8 cellular contexts compared by ENCODE assay signal in the genomic region with DNA sequence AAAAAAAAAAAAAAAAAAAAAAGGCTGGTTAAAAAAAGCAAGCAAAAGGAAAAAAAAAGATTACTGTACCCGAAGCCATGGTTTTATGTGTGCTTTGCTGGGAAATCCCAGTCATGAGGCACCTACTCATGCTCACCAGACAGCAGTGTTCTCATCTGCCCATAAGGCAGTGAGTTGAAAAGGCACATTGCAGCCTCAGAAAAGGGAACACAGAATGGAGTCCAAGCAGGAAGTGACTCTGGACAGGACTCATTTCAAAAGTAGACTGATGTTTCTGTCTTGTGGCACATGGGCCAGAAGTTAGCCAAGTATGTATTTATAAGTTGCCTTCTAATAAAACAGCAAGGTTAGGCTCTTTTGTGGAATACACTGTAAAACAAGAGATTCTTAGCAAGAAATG. TPM values are rescaled to one million over a fixed set of nuclear protein-coding genes. Genes with fewer than 3 reads are reported as not detected.
DNase-seq lines count a peak whose midpoint lies in the region; ATAC-seq and TF ChIP-seq lines count a peak whose summit lies in the region.

No MANE protein-coding gene starts in this region.

- peaks cover 0 to 93% (median 34%) of the 10 kb centered on the region in 10 experiments; a peak in 16 of 20 replicates for H3K4me1 ChIP-seq in BLaER1 treated with 17β-estradiol and CSF1 and Interleukin-3, amounts not matched to agents 10 nM and 100 nM
- peaks cover 0 to 28% (median 8%) of the 10 kb centered on the region in 4 donors for H3K4me1 ChIP-seq in right lobe of liver

- peak; percentile 12 for DNase-seq in T-helper 22 cell (ENCODE audit: low read depth)
- DNase-seq in right lobe of liver, result no peak
- DNase-seq in left lobe of liver (ENCODE audit: low spot score), result no peak
- no peak for DNase-seq in HCEC 1CT
- no peak for DNase-seq in COLO668 (lab: John Stamatoyannopoulos, UW; ENCODE audit: unreplicated experiment)

- no peak for TF ChIP-seq CTCF in right lobe of liver (IDR thresholded peaks at IDR 0.05)

- H4K20me1 ChIP-seq in BLaER1 treated with 17β-estradiol and CSF1 and Interleukin-3, amounts not matched to agents 10 nM and 100 nM, result peaks cover 0 to 62% (median 25%) of the 10 kb centered on the region in 11 experiments; a peak in 10 of 22 replicates

- H3K36me3 ChIP-seq in BLaER1 treated with 17β-estradiol and CSF1 and Interleukin-3, amounts not matched to agents 10 nM and 100 nM, result peaks cover 46 to 100% (median 100%) of the 10 kb centered on the region in 11 experiments
- H3K36me3 ChIP-seq in right lobe of liver, result peaks cover 0 to 4% (median 0%) of the 10 kb centered on the region in 4 donors

- ATAC-seq in GM18907 (IDR thresholded peaks at IDR 0.05; ENCODE audit: unreplicated experiment) (peak; percentile 84), HG03060 (IDR thresholded peaks at IDR 0.05; ENCODE audit: low read depth, unreplicated experiment) (peak; percentile 68), right lobe of liver (peak in 2 of 4 donors; percentile 24 to 35), left lobe of liver (no peak)

- 29% methylated on average over 1 of the region's 1 CpG for WGBS in right lobe of liver (ENCODE audit: insufficient coverage, low coverage, low lambda C conversion rate, missing lambda C conversion rate)

- no peaks in the 10 kb centered on the region for H3K9me3 ChIP-seq in BLaER1 treated with 17β-estradiol and CSF1 and Interleukin-3, amounts not matched to agents 10 nM and 100 nM (replicated peaks in 1 of 11)
- no peaks in the 10 kb centered on the region for H3K9me3 ChIP-seq in right lobe of liver

- peak overlapping the region in 4 of 11 experiments; percentile 31 to 90 (median 78); a peak in 7 of 22 replicates for H3K9ac ChIP-seq in BLaER1 treated with 17β-estradiol and CSF1 and Interleukin-3, amounts not matched to agents 10 nM and 100 nM

- H3K4me2 ChIP-seq in BLaER1 treated with 17β-estradiol and CSF1 and Interleukin-3, amounts not matched to agents 10 nM and 100 nM, result peak overlapping the region in 4 of 11 experiments; percentile 14 to 87 (median 64); a peak in 4 of 22 replicates

- H3K27ac ChIP-seq in BLaER1 treated with 17β-estradiol and CSF1 and Interleukin-3, amounts not matched to agents 10 nM and 100 nM, result peak overlapping the region in 6 of 11 experiments; percentile 7 to 97 (median 78); a peak in 11 of 22 replicates
- peak overlapping the region in 2 of 3 donors; percentile 5 to 6 for H3K27ac ChIP-seq in right lobe of liver

- no peak overlapping the region for H3K4me3 ChIP-seq in BLaER1 treated with 17β-estradiol and CSF1 and Interleukin-3, amounts not matched to agents 10 nM and 100 nM
- H3K4me3 ChIP-seq in right lobe of liver, result no peak overlapping the region

- intact Hi-C loops in right lobe of liver (cut with DNase I), result no loop called here

- no peak for TF ChIP-seq POLR2A in right lobe of liver (IDR thresholded peaks at IDR 0.05)

- H3K27me3 ChIP-seq in BLaER1 treated with 17β-estradiol and CSF1 and Interleukin-3, amounts not matched to agents 10 nM and 100 nM, result no peaks in the 10 kb centered on the region
- no peaks in the 10 kb centered on the region for H3K27me3 ChIP-seq in right lobe of liver

RNA-seq across cellular contexts. Expression of gene PDSS1, which starts 40.2 kb away (rescaled TPM):
- total RNA-seq in right lobe of liver (10 to 100 TPM in 2 of 6 experiments, 1 to 10 TPM in 4; 2.3 to 15.9 (median 4.1) TPM), left lobe of liver (4.3 TPM)
